Comparison of ENCODE assay signal across 1 cellular context in genomic region chr3:113243846-113244245, GRCh38.
TF ChIP-seq lines count a peak whose summit lies in the region.

No MANE protein-coding gene starts in this region.

TF ChIP-seq in IMR-90, 13 proteins besides CTCF, POLR2A, EP300 and RAD21 (continued from another document):
- TF ChIP-seq RFX5 (IDR thresholded peaks at IDR 0.05; ENCODE audit: low read depth, low read length): no peak
